In the genomic region with DNA sequence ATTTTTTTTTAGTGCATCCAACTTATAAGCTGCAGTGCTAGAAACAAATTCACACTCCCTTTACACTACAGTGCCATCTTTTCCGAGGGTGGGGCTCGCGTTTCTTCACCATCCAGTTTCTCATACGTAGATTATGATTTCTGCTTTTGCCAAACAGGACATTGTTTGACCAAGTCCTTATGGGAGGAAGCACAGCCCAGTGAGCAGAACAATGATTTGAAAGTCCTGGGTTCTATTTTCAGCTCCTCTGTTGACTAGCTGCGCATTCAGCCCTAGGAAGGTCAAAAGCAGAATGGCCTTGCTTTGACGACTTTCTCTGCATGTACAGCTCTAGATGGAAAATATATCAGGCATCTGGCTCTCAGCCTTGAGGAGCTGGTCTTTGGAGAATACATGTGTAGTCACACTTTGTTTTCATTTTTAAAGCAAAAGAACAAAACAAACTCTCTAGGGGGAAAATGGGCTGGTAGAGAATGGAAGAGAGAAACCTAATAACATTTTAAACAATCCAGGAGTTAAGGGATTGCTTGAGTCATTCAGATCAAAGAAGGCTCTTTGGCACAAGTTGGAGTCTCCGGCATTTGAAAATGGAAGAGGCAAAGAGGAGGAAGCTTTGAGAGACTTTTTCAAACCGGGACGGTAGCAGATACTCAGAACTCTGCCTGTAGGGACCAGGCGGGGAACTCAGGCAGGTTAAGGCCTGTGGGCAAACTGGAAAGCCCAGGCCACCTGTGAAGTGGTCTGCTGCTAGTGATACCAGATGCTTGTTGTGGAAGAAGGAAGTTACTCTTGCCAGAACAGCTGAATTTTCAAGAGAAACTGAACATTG, we compare ENCODE assay signal across 9 cellular contexts.
DNase-seq lines count a peak whose midpoint lies in the region; ATAC-seq and TF ChIP-seq lines count a peak whose summit lies in the region.
"Had no signal": no experiment of that assay in that cellular context is flagged by ENCODE, and none has a peak within 500 bp of the region (broad histone marks: within the 10 kb centered on the region; RNA-seq: fewer than 3 reads in every experiment).

No MANE protein-coding gene starts in this region.

- BruUV-seq in PC-3 (replicated peaks; lab: Mats Ljungman, UMichigan), result no TSS peak

- H3K4me3 ChIP-seq in left lung (no peak overlapping the region), PC-3 (ENCODE audit: low read length) (no peak overlapping the region), colonic mucosa (no peak overlapping the region)

- DNase-seq in MV-4-11 (lab: John Stamatoyannopoulos, UW) (peak; percentile 17), left lung (no peak), omental fat pad (ENCODE audit: low spot score) (no peak), 8988T (no peak), PC-3 (no peak), colonic mucosa (no peak)

- peak overlapping the region; percentile 5 to 65 for H3K27ac ChIP-seq in left lung
- no peak overlapping the region for H3K27ac ChIP-seq in PC-3 (ENCODE audit: low read length)
- no peak overlapping the region for H3K27ac ChIP-seq in colonic mucosa
- H3K27ac ChIP-seq: HL-60 had no signal

- H3F3A ChIP-seq in PC-3 (ENCODE audit: low read length, unreplicated experiment), result no peaks in the 10 kb centered on the region

- H4K20me1 ChIP-seq in PC-3 (ENCODE audit: low read length), result no peaks in the 10 kb centered on the region

- H3K9me2 ChIP-seq in PC-3 (replicated peaks; ENCODE audit: low read length), result no peaks in the 10 kb centered on the region

- no peaks in the 10 kb centered on the region for H3K79me2 ChIP-seq in PC-3 (ENCODE audit: low read length)

- CTCF ChIA-PET in PC-3 (lab: Charles Lee), result no interaction called here

- H3K36me3 ChIP-seq in left lung, result no peaks in the 10 kb centered on the region
- no peaks in the 10 kb centered on the region for H3K36me3 ChIP-seq in PC-3 (ENCODE audit: low read depth, low read length)
- H3K36me3 ChIP-seq in colonic mucosa, result no peaks in the 10 kb centered on the region

- H3K4me1 ChIP-seq in left lung, result peaks cover 0 to 16% of the 10 kb centered on the region in 2 donors
- no peaks in the 10 kb centered on the region for H3K4me1 ChIP-seq in PC-3 (ENCODE audit: insufficient read depth, low read length)
- H3K4me1 ChIP-seq in colonic mucosa, result no peaks in the 10 kb centered on the region

- no peak overlapping the region for H3K4me2 ChIP-seq in PC-3 (ENCODE audit: low read length)

- intact Hi-C loops in left lung (cut with DNase I), result no loop called here
- intact Hi-C loops in PC-3 (cut with micrococcal nuclease), result no loop called here
- intact Hi-C loops in colonic mucosa (cut with DNase I), result no loop called here

- no peak overlapping the region for H2AFZ ChIP-seq in PC-3 (ENCODE audit: low read length)

- POLR2A ChIA-PET in PC-3 (lab: Charles Lee; ENCODE audit: unreplicated experiment), result no interaction called here

- H3K9me3 ChIP-seq in left lung (no peaks in the 10 kb centered on the region), PC-3 (ENCODE audit: low read length) (no peaks in the 10 kb centered on the region), colonic mucosa (no peaks in the 10 kb centered on the region)

- H3K9ac ChIP-seq in PC-3 (ENCODE audit: low read length), result no peak overlapping the region
- no peak overlapping the region for H3K9ac ChIP-seq in colonic mucosa (ENCODE audit: low read depth in 2 of 2, low read length in 2 of 2)

- H3K27me3 ChIP-seq in left lung, result no peaks in the 10 kb centered on the region
- no peaks in the 10 kb centered on the region for H3K27me3 ChIP-seq in PC-3 (ENCODE audit: low read length)
- no peaks in the 10 kb centered on the region for H3K27me3 ChIP-seq in colonic mucosa

- peak; percentile 68 for ATAC-seq in GM18499 (IDR thresholded peaks at IDR 0.05; ENCODE audit: insufficient read depth, unreplicated experiment)
- peak; percentile 78 for ATAC-seq in GM21717 (IDR thresholded peaks at IDR 0.05; ENCODE audit: unreplicated experiment)
- ATAC-seq in left lung, result peak; percentile 45
- no peak for ATAC-seq in omental fat pad (ENCODE audit: low FRiP score)
- no peak for ATAC-seq in PC-3

- no peak for TF ChIP-seq CTCF in left lung (IDR thresholded peaks at IDR 0.05)
- no peak for TF ChIP-seq CTCF in omental fat pad (IDR thresholded peaks at IDR 0.05)
- TF ChIP-seq CTCF in PC-3 (conservative IDR thresholded peaks at IDR 0.05; ENCODE audit: low read depth, low read length), result no peak
- no peak for TF ChIP-seq CTCF in colonic mucosa (IDR thresholded peaks at IDR 0.05)

Comparison
In these comparisons a context has a peak if more than half of its experiments do, and no peak if none do; other contexts are left out.
1. ATAC-seq: peak in GM18499 (single experiment), GM21717 (single experiment) and left lung (single experiment); none in omental fat pad (single experiment) and PC-3 (single experiment).
2. H3K27ac ChIP-seq: peak in left lung (2 of 2); none in PC-3 (single experiment) and colonic mucosa (single experiment).